In the genomic region with DNA sequence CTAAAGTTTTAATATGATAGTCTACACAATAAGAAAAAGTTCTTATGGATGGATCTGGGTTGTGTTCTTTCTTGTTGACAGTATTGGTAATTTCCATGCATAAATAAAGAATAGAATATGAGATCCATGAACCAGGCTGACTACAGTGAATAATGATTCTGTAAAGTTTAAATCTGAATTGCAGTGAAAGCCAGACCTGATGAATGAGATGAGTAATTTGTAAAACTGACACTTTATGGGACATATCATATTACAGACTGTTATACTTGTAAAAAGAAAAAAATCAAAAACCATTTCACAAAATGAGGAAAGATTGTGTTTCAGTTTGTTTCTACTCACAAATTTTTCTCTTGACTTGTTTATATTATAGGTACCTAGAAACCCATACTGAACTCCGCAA, we compare ENCODE assay signal across 16 cellular contexts.
A peak's percentile ranks its signal among the peaks of the same experiment; 100 is the strongest.
DNase-seq lines count a peak whose midpoint lies in the region; ATAC-seq and TF ChIP-seq lines count a peak whose summit lies in the region.
"Had no signal": no experiment of that assay in that cellular context is flagged by ENCODE, and none has a peak within 500 bp of the region (broad histone marks: within the 10 kb centered on the region; RNA-seq: fewer than 3 reads in every experiment).

No MANE protein-coding gene starts in this region.

- TF ChIP-seq CTCF in SK-N-SH (IDR thresholded peaks at IDR 0.05), result no peak

- ATAC-seq in SK-N-SH treated with all-trans-retinoic acid at 6 μM for 48 hours, result no peak
- ATAC-seq: A549; CD8-positive, alpha-beta T cell had no signal

- peaks cover under 1% of the 10 kb centered on the region for H3F3A ChIP-seq in SK-N-SH (replicated peaks; ENCODE audit: insufficient read depth)

- POLR2A ChIA-PET in SK-N-SH (lab: Yijun Ruan, JAX), result no interaction called here

- H3K27ac ChIP-seq in SK-N-SH (ENCODE audit: low read depth in 2 of 2, low read length in 1 of 2), result no peak overlapping the region
- H3K27ac ChIP-seq: 22Rv1; A549; BLaER1 treated with 17β-estradiol and CSF1 and Interleukin-3, amounts not matched to agents 10 nM and 100 nM; C4-2B had no signal

- peaks cover 5% of the 10 kb centered on the region; the same call in 1 of the 2 replicates for H3K9me3 ChIP-seq in SK-N-SH
- H3K9me3 ChIP-seq: A549, Caco-2 had no signal

- H3K9ac ChIP-seq in SK-N-SH, result no peak overlapping the region
- H3K9ac ChIP-seq: BLaER1 treated with 17β-estradiol and CSF1 and Interleukin-3, amounts not matched to agents 10 nM and 100 nM had no signal

- H3K4me2 ChIP-seq in SK-N-SH, result no peak overlapping the region
- H3K4me2 ChIP-seq: A549; BLaER1 treated with 17β-estradiol and CSF1 and Interleukin-3, amounts not matched to agents 10 nM and 100 nM had no signal

- H3K4me3 ChIP-seq in SK-N-SH (ENCODE audit: low read depth in 2 of 2, low read length in 1 of 2), result no peak overlapping the region
- H3K4me3 ChIP-seq: A549; BLaER1 treated with 17β-estradiol and CSF1 and Interleukin-3, amounts not matched to agents 10 nM and 100 nM had no signal

- 94% methylated on average over 1 of the region's 1 CpG for WGBS in SK-N-SH (ENCODE audit: low lambda C conversion rate)

- H3K79me2 ChIP-seq in SK-N-SH (ENCODE audit: insufficient read depth), result no peaks in the 10 kb centered on the region

- H3K36me3 ChIP-seq in SK-N-SH (replicated peaks in 1 of 2; ENCODE audit: control insufficient read depth in 1 of 2, insufficient read depth in 2 of 2, low read length in 1 of 2), result no peaks in the 10 kb centered on the region
- H3K36me3 ChIP-seq: BLaER1 treated with 17β-estradiol and CSF1 and Interleukin-3, amounts not matched to agents 10 nM and 100 nM had no signal

- CTCF ChIA-PET in SK-N-SH (lab: Yijun Ruan, JAX), result interaction anchor here (1.0 kb wide), 1 partner anchor 120 kb away, joined by 3 read pairs; no protein-coding TSS in a partner anchor

- no peak overlapping the region for H2AFZ ChIP-seq in SK-N-SH (ENCODE audit: low read depth)

- no peak for TF ChIP-seq EP300 in SK-N-SH (IDR thresholded peaks at IDR 0.05; ENCODE audit: borderline replicate concordance in 1 of 2, low read depth in 1 of 2, low read length in 1 of 2)

- no peaks in the 10 kb centered on the region for H3K9me2 ChIP-seq in SK-N-SH

- H4K20me1 ChIP-seq in SK-N-SH (ENCODE audit: insufficient read depth), result no peaks in the 10 kb centered on the region
- H4K20me1 ChIP-seq: BLaER1 treated with 17β-estradiol and CSF1 and Interleukin-3, amounts not matched to agents 10 nM and 100 nM had no signal

- no peaks in the 10 kb centered on the region for H3K27me3 ChIP-seq in SK-N-SH (ENCODE audit: insufficient read depth)
- H3K27me3 ChIP-seq: BLaER1 treated with 17β-estradiol and CSF1 and Interleukin-3, amounts not matched to agents 10 nM and 100 nM had no signal

- TF ChIP-seq RAD21 in SK-N-SH (IDR thresholded peaks at IDR 0.05; ENCODE audit: low read length), result no peak

- peak; percentile 10 for DNase-seq in DMS53 (lab: John Stamatoyannopoulos, UW)
- DNase-seq in DMS53 treated with DMSO at 0.1 percent for 48 hours (lab: John Stamatoyannopoulos, UW; ENCODE audit: unreplicated experiment), result no peak
- DNase-seq in SK-N-SH, result no peak
- no peak for DNase-seq in central memory CD4-positive, alpha-beta T cell
- DNase-seq: AML-193; Caco-2; Calu3; CD4-positive, alpha-beta T cell; CD8-positive, alpha-beta T cell; DMS79 treated with DMSO at 0.1 percent for 48 hours; GF-D8 had no signal

- H3K4me1 ChIP-seq in SK-N-SH (ENCODE audit: control insufficient read depth in 1 of 2, insufficient read depth in 2 of 2, low read depth in 1 of 2, low read length in 1 of 2), result peaks cover 2 to 6% of the 10 kb centered on the region in 2 experiments; a peak in 2 of 4 replicates
- H3K4me1 ChIP-seq: A549, Caco-2 had no signal

TF ChIP-seq in SK-N-SH, 30 proteins besides CTCF, POLR2A, EP300 and RAD21:
- TF ChIP-seq TCF12 (IDR thresholded peaks at IDR 0.05), result peak; percentile 9; the same call in 1 of the 2 replicates
- TF ChIP-seq RFX5 (IDR thresholded peaks at IDR 0.05; ENCODE audit: low read length), result no peak
- TF ChIP-seq, protein P1, sequence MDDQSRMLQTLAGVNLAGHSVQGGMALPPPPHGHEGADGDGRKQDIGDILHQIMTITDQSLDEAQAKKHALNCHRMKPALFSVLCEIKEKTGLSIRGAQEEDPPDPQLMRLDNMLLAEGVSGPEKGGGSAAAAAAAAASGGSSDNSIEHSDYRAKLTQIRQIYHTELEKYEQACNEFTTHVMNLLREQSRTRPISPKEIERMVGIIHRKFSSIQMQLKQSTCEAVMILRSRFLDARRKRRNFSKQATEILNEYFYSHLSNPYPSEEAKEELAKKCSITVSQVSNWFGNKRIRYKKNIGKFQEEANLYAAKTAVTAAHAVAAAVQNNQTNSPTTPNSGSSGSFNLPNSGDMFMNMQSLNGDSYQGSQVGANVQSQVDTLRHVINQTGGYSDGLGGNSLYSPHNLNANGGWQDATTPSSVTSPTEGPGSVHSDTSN (IDR thresholded peaks at IDR 0.05), result peak; percentile 28; the same call in 1 of the 2 replicates
TF ChIP-seq in SK-N-SH: peak in this region for 2.

TF ChIP-seq in SK-N-SH treated with all-trans-retinoic acid at 6 μM for 48 hours, 23 proteins besides CTCF, POLR2A, EP300 and RAD21:
- TF ChIP-seq ZFP30 (CRISPR knock-in tag; IDR thresholded peaks at IDR 0.05) (no peak), SNAI2 (CRISPR knock-in tag; IDR thresholded peaks at IDR 0.05) (no peak), ARNTL (CRISPR knock-in tag; IDR thresholded peaks at IDR 0.05; ENCODE audit: borderline replicate concordance, low read depth) (no peak), ZNF70 (CRISPR knock-in tag; IDR thresholded peaks at IDR 0.05) (no peak), ZFP3 (CRISPR knock-in tag; IDR thresholded peaks at IDR 0.05) (no peak), CSDC2 (CRISPR knock-in tag; IDR thresholded peaks at IDR 0.05) (no peak), TCF4 (CRISPR knock-in tag; IDR thresholded peaks at IDR 0.05; ENCODE audit: borderline replicate concordance) (no peak), PPARA (CRISPR knock-in tag; IDR thresholded peaks at IDR 0.05; ENCODE audit: borderline replicate concordance) (no peak), ZNF565 (CRISPR knock-in tag; conservative IDR thresholded peaks at IDR 0.05; ENCODE audit: low read depth) (no peak), ISL1 (CRISPR knock-in tag; IDR thresholded peaks at IDR 0.05) (no peak), RARB (CRISPR knock-in tag; IDR thresholded peaks at IDR 0.05) (no peak), TOX (CRISPR knock-in tag; IDR thresholded peaks at IDR 0.05; ENCODE audit: borderline replicate concordance) (no peak), ESRRG (CRISPR knock-in tag; IDR thresholded peaks at IDR 0.05) (no peak), OSR1 (CRISPR knock-in tag; IDR thresholded peaks at IDR 0.05) (no peak), ZC3H10 (CRISPR knock-in tag; IDR thresholded peaks at IDR 0.05) (no peak)
- TF ChIP-seq, protein P2, sequence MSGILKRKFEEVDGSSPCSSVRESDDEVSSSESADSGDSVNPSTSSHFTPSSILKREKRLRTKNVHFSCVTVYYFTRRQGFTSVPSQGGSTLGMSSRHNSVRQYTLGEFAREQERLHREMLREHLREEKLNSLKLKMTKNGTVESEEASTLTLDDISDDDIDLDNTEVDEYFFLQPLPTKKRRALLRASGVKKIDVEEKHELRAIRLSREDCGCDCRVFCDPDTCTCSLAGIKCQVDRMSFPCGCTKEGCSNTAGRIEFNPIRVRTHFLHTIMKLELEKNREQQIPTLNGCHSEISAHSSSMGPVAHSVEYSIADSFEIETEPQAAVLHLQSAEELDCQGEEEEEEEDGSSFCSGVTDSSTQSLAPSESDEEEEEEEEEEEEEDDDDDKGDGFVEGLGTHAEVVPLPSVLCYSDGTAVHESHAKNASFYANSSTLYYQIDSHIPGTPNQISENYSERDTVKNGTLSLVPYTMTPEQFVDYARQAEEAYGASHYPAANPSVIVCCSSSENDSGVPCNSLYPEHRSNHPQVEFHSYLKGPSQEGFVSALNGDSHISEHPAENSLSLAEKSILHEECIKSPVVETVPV (CRISPR knock-in tag; IDR thresholded peaks at IDR 0.05), result no peak
- TF ChIP-seq, protein P3, sequence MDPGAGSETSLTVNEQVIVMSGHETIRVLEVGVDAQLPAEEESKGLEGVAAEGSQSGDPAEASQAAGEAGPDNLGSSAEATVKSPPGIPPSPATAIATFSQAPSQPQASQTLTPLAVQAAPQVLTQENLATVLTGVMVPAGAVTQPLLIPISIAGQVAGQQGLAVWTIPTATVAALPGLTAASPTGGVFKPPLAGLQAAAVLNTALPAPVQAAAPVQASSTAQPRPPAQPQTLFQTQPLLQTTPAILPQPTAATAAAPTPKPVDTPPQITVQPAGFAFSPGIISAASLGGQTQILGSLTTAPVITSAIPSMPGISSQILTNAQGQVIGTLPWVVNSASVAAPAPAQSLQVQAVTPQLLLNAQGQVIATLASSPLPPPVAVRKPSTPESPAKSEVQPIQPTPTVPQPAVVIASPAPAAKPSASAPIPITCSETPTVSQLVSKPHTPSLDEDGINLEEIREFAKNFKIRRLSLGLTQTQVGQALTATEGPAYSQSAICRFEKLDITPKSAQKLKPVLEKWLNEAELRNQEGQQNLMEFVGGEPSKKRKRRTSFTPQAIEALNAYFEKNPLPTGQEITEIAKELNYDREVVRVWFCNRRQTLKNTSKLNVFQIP (CRISPR knock-in tag; IDR thresholded peaks at IDR 0.05; ENCODE audit: borderline replicate concordance, low read depth), result no peak
- TF ChIP-seq, protein P4, sequence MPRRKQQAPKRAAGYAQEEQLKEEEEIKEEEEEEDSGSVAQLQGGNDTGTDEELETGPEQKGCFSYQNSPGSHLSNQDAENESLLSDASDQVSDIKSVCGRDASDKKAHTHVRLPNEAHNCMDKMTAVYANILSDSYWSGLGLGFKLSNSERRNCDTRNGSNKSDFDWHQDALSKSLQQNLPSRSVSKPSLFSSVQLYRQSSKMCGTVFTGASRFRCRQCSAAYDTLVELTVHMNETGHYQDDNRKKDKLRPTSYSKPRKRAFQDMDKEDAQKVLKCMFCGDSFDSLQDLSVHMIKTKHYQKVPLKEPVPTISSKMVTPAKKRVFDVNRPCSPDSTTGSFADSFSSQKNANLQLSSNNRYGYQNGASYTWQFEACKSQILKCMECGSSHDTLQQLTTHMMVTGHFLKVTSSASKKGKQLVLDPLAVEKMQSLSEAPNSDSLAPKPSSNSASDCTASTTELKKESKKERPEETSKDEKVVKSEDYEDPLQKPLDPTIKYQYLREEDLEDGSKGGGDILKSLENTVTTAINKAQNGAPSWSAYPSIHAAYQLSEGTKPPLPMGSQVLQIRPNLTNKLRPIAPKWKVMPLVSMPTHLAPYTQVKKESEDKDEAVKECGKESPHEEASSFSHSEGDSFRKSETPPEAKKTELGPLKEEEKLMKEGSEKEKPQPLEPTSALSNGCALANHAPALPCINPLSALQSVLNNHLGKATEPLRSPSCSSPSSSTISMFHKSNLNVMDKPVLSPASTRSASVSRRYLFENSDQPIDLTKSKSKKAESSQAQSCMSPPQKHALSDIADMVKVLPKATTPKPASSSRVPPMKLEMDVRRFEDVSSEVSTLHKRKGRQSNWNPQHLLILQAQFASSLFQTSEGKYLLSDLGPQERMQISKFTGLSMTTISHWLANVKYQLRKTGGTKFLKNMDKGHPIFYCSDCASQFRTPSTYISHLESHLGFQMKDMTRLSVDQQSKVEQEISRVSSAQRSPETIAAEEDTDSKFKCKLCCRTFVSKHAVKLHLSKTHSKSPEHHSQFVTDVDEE (CRISPR knock-in tag; IDR thresholded peaks at IDR 0.05), result no peak
